Comparison of ENCODE assay signal across 1 cellular context in the genomic region with DNA sequence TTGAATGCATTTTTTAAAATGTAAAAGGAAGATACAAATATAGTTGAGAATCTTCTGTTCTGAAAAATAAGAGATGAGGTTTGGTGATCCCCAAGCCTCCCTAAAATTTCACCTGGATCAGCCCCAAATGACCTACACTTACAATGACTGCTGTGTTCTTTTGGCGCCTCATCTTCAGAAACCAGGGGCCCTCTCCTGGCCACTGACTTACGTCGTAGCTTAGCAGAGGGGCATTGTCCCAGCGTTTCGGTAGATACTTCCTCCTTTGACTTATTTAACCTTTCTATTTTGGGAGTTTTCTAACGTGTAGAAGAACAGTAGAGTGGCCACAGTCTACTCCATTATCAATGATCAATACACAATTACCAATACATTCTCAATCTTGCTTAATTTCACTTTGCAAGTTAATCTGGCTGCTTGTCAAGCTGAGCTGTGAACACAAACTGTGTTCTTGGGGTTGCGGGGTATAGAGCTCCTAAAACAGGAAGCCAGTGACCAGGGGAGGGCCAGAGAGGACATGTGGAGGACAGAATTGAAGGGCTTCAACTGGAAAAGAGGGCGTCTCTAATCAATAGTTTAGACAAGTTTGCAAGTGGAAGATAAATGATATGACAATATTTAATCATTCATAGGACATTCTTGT.
TF ChIP-seq lines count a peak whose summit lies in the region.

No MANE protein-coding gene starts in this region.

TF ChIP-seq in GM12878, 131 proteins besides CTCF, POLR2A, EP300 and RAD21:
- peak; percentile 20; the same call in 1 of the 2 replicates for TF ChIP-seq SMC3 (IDR thresholded peaks at IDR 0.05; ENCODE audit: borderline replicate concordance, low read length)
- no peak for TF ChIP-seq YBX1 (IDR thresholded peaks at IDR 0.05)
